In the genomic region with DNA sequence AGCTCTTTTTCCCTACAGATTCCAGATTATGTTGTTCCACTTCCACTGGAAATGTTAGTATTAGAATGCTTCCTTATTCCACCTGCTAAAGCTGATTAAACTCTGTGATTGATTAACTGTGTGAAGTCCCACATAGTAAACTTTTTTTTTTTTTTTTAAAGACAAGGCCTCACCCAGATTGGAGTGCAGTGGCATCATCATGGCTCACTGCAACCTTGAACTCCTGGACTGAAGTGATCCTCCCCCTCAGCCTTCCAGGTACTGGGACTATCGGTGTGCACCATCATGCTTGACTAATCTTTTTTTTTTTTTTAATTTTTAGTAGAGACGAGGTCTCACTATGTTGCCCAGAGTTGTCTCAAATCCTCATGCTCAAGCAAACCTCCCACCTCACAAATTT, we compare ENCODE assay signal across 41 cellular contexts.
"Had no signal": no experiment of that assay in that cellular context is flagged by ENCODE, and none has a peak within 500 bp of the region (broad histone marks: within the 10 kb centered on the region; RNA-seq: fewer than 3 reads in every experiment).

No MANE protein-coding gene starts in this region.

- DNase-seq: activated effector memory CD4-positive, alpha-beta T cell treated with anti-CD3 and anti-CD28 coated beads, Interleukin-2, amount 50 U/mL, for 16 hours; activated effector memory CD4-positive, alpha-beta T cell treated with Interleukin-2 at 50 U/mL for 16 hours; activated gamma-delta T cell; activated gamma-delta T cell treated with Interleukin-2 at 50 U/mL for 16 hours; activated naive CD4-positive, alpha-beta T cell; activated naive CD4-positive, alpha-beta T cell treated with anti-CD3 and anti-CD28 coated beads for 36 hours; activated naive CD4-positive, alpha-beta T cell treated with anti-CD3 and anti-CD28 coated beads, Interleukin-2, amount 10 ng/mL, durations not matched to agents 7 days and 5 days; activated naive CD4-positive, alpha-beta T cell treated with anti-CD3 and anti-CD28 coated beads, Interleukin-2, amount 50 U/mL, for 16 hours; activated naive CD4-positive, alpha-beta T cell treated with Interleukin-2 at 50 U/mL for 16 hours; activated naive CD8-positive, alpha-beta T cell treated with anti-CD3 and anti-CD28 coated beads for 36 hours; activated naive CD8-positive, alpha-beta T cell treated with anti-CD3 and anti-CD28 coated beads, Interleukin-2, amount 10 ng/mL, durations not matched to agents 7 days and 5 days; activated naive CD8-positive, alpha-beta T cell treated with anti-CD3 and anti-CD28 coated beads, Interleukin-2, amount 50 U/mL, for 24 hours; activated T-cell treated with anti-CD3 and anti-CD28 coated beads for 4 hours; activated T-cell treated with anti-CD3 and anti-CD28 coated beads, Interleukin-2, amount 50 U/mL, for 1 hour; activated T-cell treated with anti-CD3 and anti-CD28 coated beads, Interleukin-2, amount 50 U/mL, for 24 hours; activated T-cell treated with anti-CD3 and anti-CD28 coated beads, Interleukin-2, amount 50 U/mL, for 4 hours; activated T-cell treated with anti-CD3 and anti-CD28 coated beads, Interleukin-2, amount 50 U/mL, for 48 hours; activated T-cell treated with anti-CD3 and anti-CD28 coated beads, Interleukin-2, amount 50 U/mL, for 72 hours; amniotic stem cell; amygdala; anterior cingulate cortex; aorta; body of pancreas; brain microvascular endothelial cell; caudate nucleus; central memory CD4-positive, alpha-beta T cell; cerebellar nuclear complex had no signal

- H3K4me3 ChIP-seq: adrenal gland, ascending aorta, body of pancreas, breast epithelium, cardiac muscle cell had no signal

- H3K36me3 Mint-ChIP-seq: activated naive CD4-positive, alpha-beta T cell treated with anti-CD3 and anti-CD28 coated beads, Interleukin-2, amount 10 ng/mL, durations not matched to agents 7 days and 5 days; activated naive CD4-positive, alpha-beta T cell treated with anti-CD3 and anti-CD28 coated beads, Interleukin-2, amount 50 U/mL, for 24 hours; activated naive CD4-positive, alpha-beta T cell treated with anti-CD3 and anti-CD28 coated beads, Interleukin-2, amount 50 U/mL, for 72 hours; activated naive CD8-positive, alpha-beta T cell; activated naive CD8-positive, alpha-beta T cell treated with anti-CD3 and anti-CD28 coated beads for 36 hours; activated naive CD8-positive, alpha-beta T cell treated with anti-CD3 and anti-CD28 coated beads, Interleukin-2, amount 10 ng/mL, durations not matched to agents 7 days and 5 days; brain had no signal

- H3K4me1 Mint-ChIP-seq: activated naive CD4-positive, alpha-beta T cell treated with anti-CD3 and anti-CD28 coated beads, Interleukin-2, amount 10 ng/mL, durations not matched to agents 7 days and 5 days; activated naive CD8-positive, alpha-beta T cell treated with anti-CD3 and anti-CD28 coated beads for 36 hours; activated naive CD8-positive, alpha-beta T cell treated with anti-CD3 and anti-CD28 coated beads, Interleukin-2, amount 10 ng/mL, durations not matched to agents 7 days and 5 days; activated naive CD8-positive, alpha-beta T cell treated with anti-CD3 and anti-CD28 coated beads, Interleukin-2, amount 50 U/mL, for 24 hours; activated T-helper 17 cell treated with anti-CD3 and anti-CD28 coated beads, Interleukin-2, amount 50 U/mL, for 72 hours; brain; central memory CD8-positive, alpha-beta T cell had no signal

- H3K27me3 ChIP-seq: adrenal gland, ascending aorta, body of pancreas, brain microvascular endothelial cell, breast epithelium, cardiac muscle cell had no signal

- H3K27ac ChIP-seq: adrenal gland, ascending aorta, body of pancreas, brain microvascular endothelial cell, breast epithelium, cardiac muscle cell had no signal

- H3K27ac Mint-ChIP-seq: activated naive CD4-positive, alpha-beta T cell treated with anti-CD3 and anti-CD28 coated beads for 36 hours; activated naive CD4-positive, alpha-beta T cell treated with anti-CD3 and anti-CD28 coated beads, Interleukin-2, amount 10 ng/mL, durations not matched to agents 7 days and 5 days; activated naive CD4-positive, alpha-beta T cell treated with anti-CD3 and anti-CD28 coated beads, Interleukin-2, amount 50 U/mL, for 24 hours; activated naive CD4-positive, alpha-beta T cell treated with anti-CD3 and anti-CD28 coated beads, Interleukin-2, amount 50 U/mL, for 72 hours; activated naive CD8-positive, alpha-beta T cell; activated naive CD8-positive, alpha-beta T cell treated with anti-CD3 and anti-CD28 coated beads for 36 hours; activated naive CD8-positive, alpha-beta T cell treated with anti-CD3 and anti-CD28 coated beads, Interleukin-2, amount 10 ng/mL, durations not matched to agents 7 days and 5 days; activated naive CD8-positive, alpha-beta T cell treated with anti-CD3 and anti-CD28 coated beads, Interleukin-2, amount 50 U/mL, for 24 hours; activated T-cell treated with anti-CD3 and anti-CD28 coated beads, Interleukin-2, amount 50 U/mL, for 24 hours; activated T-cell treated with anti-CD3 and anti-CD28 coated beads, Interleukin-2, amount 50 U/mL, for 72 hours; activated T-helper 1 cell treated with anti-CD3 and anti-CD28 coated beads, Interleukin-12 subunit alpha, Interleukin-12 subunit beta, Interleukin-2, Interleukin-4 antibody, amounts not matched to agents 30 ng/mL and 10 ng/mL and 1 ng/mL, durations not matched to agents 14 hours and 24 hours and 36 hours; activated T-helper 17 cell treated with anti-CD3 and anti-CD28 coated beads, Interleukin-2, amount 50 U/mL, for 72 hours; activated T-helper 2 cell treated with anti-CD3 and anti-CD28 coated beads, Interferon-gamma antibody, Interleukin-2, Interleukin-4, amounts not matched to agents 10 μg/mL and 5 μg/mL and 100 μg/mL, durations not matched to agents 14 hours and 24 hours and 36 hours; brain had no signal

- ATAC-seq: activated naive CD4-positive, alpha-beta T cell treated with anti-CD3 and anti-CD28 coated beads, Interleukin-2, amount 50 U/mL, for 72 hours; activated naive CD8-positive, alpha-beta T cell treated with anti-CD3 and anti-CD28 coated beads, Interleukin-2, amount 50 U/mL, for 24 hours; activated T-cell treated with anti-CD3 and anti-CD28 coated beads, Interleukin-2, amount 50 U/mL, for 4 hours; activated T-helper 17 cell treated with anti-CD3 and anti-CD28 coated beads, Interleukin-2, amount 50 U/mL, for 72 hours; body of pancreas had no signal

- H3K27me3 Mint-ChIP-seq: activated naive CD4-positive, alpha-beta T cell treated with anti-CD3 and anti-CD28 coated beads, Interleukin-2, amount 10 ng/mL, durations not matched to agents 7 days and 5 days; activated naive CD4-positive, alpha-beta T cell treated with anti-CD3 and anti-CD28 coated beads, Interleukin-2, amount 50 U/mL, for 24 hours; activated naive CD8-positive, alpha-beta T cell; activated naive CD8-positive, alpha-beta T cell treated with anti-CD3 and anti-CD28 coated beads for 36 hours; activated naive CD8-positive, alpha-beta T cell treated with anti-CD3 and anti-CD28 coated beads, Interleukin-2, amount 10 ng/mL, durations not matched to agents 7 days and 5 days; activated naive CD8-positive, alpha-beta T cell treated with anti-CD3 and anti-CD28 coated beads, Interleukin-2, amount 50 U/mL, for 24 hours; activated T-cell treated with anti-CD3 and anti-CD28 coated beads, Interleukin-2, amount 50 U/mL, for 24 hours; activated T-helper 17 cell treated with anti-CD3 and anti-CD28 coated beads, Interleukin-2, amount 50 U/mL, for 72 hours had no signal

- FAIRE-seq: astrocyte, bronchial epithelial cell had no signal

- H3K9me3 ChIP-seq: adrenal gland, ascending aorta, body of pancreas, breast epithelium had no signal

- H3K36me3 ChIP-seq: adrenal gland, ascending aorta, brain microvascular endothelial cell, breast epithelium, cardiac muscle cell had no signal

- H3K4me1 ChIP-seq: adrenal gland, ascending aorta, breast epithelium had no signal

- H3K9me3 Mint-ChIP-seq: activated naive CD4-positive, alpha-beta T cell treated with anti-CD3 and anti-CD28 coated beads for 36 hours; activated naive CD4-positive, alpha-beta T cell treated with anti-CD3 and anti-CD28 coated beads, Interleukin-2, amount 10 ng/mL, durations not matched to agents 7 days and 5 days; activated naive CD4-positive, alpha-beta T cell treated with anti-CD3 and anti-CD28 coated beads, Interleukin-2, amount 50 U/mL, for 24 hours; activated naive CD4-positive, alpha-beta T cell treated with anti-CD3 and anti-CD28 coated beads, Interleukin-2, amount 50 U/mL, for 72 hours; activated naive CD8-positive, alpha-beta T cell treated with anti-CD3 and anti-CD28 coated beads for 36 hours; activated naive CD8-positive, alpha-beta T cell treated with anti-CD3 and anti-CD28 coated beads, Interleukin-2, amount 10 ng/mL, durations not matched to agents 7 days and 5 days; activated naive CD8-positive, alpha-beta T cell treated with anti-CD3 and anti-CD28 coated beads, Interleukin-2, amount 50 U/mL, for 24 hours; activated T-cell treated with anti-CD3 and anti-CD28 coated beads, Interleukin-2, amount 50 U/mL, for 24 hours; activated T-cell treated with anti-CD3 and anti-CD28 coated beads, Interleukin-2, amount 50 U/mL, for 4 hours; activated T-cell treated with anti-CD3 and anti-CD28 coated beads, Interleukin-2, amount 50 U/mL, for 72 hours; activated T-helper 1 cell treated with anti-CD3 and anti-CD28 coated beads, Interleukin-12 subunit alpha, Interleukin-12 subunit beta, Interleukin-2, Interleukin-4 antibody, amounts not matched to agents 30 ng/mL and 10 ng/mL and 1 ng/mL, durations not matched to agents 14 hours and 24 hours and 36 hours; activated T-helper 17 cell treated with anti-CD3 and anti-CD28 coated beads, Interleukin-2, amount 50 U/mL, for 72 hours; activated T-helper 2 cell treated with anti-CD3 and anti-CD28 coated beads, Interferon-gamma antibody, Interleukin-2, Interleukin-4, amounts not matched to agents 10 μg/mL and 5 μg/mL and 100 μg/mL, durations not matched to agents 14 hours and 24 hours and 36 hours; brain; central memory CD8-positive, alpha-beta T cell had no signal

- H3K4me3 Mint-ChIP-seq: activated naive CD4-positive, alpha-beta T cell treated with anti-CD3 and anti-CD28 coated beads for 36 hours; activated naive CD4-positive, alpha-beta T cell treated with anti-CD3 and anti-CD28 coated beads, Interleukin-2, amount 10 ng/mL, durations not matched to agents 7 days and 5 days; activated naive CD4-positive, alpha-beta T cell treated with anti-CD3 and anti-CD28 coated beads, Interleukin-2, amount 50 U/mL, for 24 hours; activated naive CD8-positive, alpha-beta T cell; activated naive CD8-positive, alpha-beta T cell treated with anti-CD3 and anti-CD28 coated beads for 36 hours; activated naive CD8-positive, alpha-beta T cell treated with anti-CD3 and anti-CD28 coated beads, Interleukin-2, amount 10 ng/mL, durations not matched to agents 7 days and 5 days; activated naive CD8-positive, alpha-beta T cell treated with anti-CD3 and anti-CD28 coated beads, Interleukin-2, amount 50 U/mL, for 24 hours; activated T-cell treated with anti-CD3 and anti-CD28 coated beads, Interleukin-2, amount 50 U/mL, for 24 hours; activated T-cell treated with anti-CD3 and anti-CD28 coated beads, Interleukin-2, amount 50 U/mL, for 4 hours; activated T-cell treated with anti-CD3 and anti-CD28 coated beads, Interleukin-2, amount 50 U/mL, for 72 hours; activated T-helper 1 cell treated with anti-CD3 and anti-CD28 coated beads, Interleukin-12 subunit alpha, Interleukin-12 subunit beta, Interleukin-2, Interleukin-4 antibody, amounts not matched to agents 30 ng/mL and 10 ng/mL and 1 ng/mL, durations not matched to agents 14 hours and 24 hours and 36 hours; activated T-helper 17 cell treated with anti-CD3 and anti-CD28 coated beads, Interleukin-2, amount 50 U/mL, for 72 hours; brain; central memory CD8-positive, alpha-beta T cell had no signal
